ENCODE assay signal across 18 cellular contexts in genomic region chr18:48844271-48844670, GRCh38.
A peak's percentile ranks its signal among the peaks of the same experiment; 100 is the strongest.
DNase-seq lines count a peak whose midpoint lies in the region; ATAC-seq and TF ChIP-seq lines count a peak whose summit lies in the region.
"Had no signal": no experiment of that assay in that cellular context is flagged by ENCODE, and none has a peak within 500 bp of the region (broad histone marks: within the 10 kb centered on the region; RNA-seq: fewer than 3 reads in every experiment).

No MANE protein-coding gene starts in this region.

- H3K9ac ChIP-seq in BLaER1 (peak overlapping the region; percentile 52), DND-41 (ENCODE audit: low read depth, low read length) (no peak overlapping the region)
- H3K9ac ChIP-seq: KMS-11 had no signal

- peaks cover 18% of the 10 kb centered on the region for H3K36me3 Mint-ChIP-seq in glutamatergic neuron (ENCODE audit: unreplicated experiment)
- H3K36me3 Mint-ChIP-seq in natural killer cell: no peaks in the 10 kb centered on the region
- no peaks in the 10 kb centered on the region for H3K36me3 Mint-ChIP-seq in T-helper 2 cell treated with Interferon-gamma antibody and Interleukin-4, amounts not matched to agents 5 μg/mL and 100 μg/mL, for 36 hours (ENCODE audit: low read depth)
- peaks cover 0 to 4% of the 10 kb centered on the region in 2 donors for H3K36me3 Mint-ChIP-seq in CD4-positive, alpha-beta memory T cell
- H3K36me3 Mint-ChIP-seq in nephron progenitor cell (ENCODE audit: low read depth): peaks cover 16% of the 10 kb centered on the region
- H3K36me3 Mint-ChIP-seq in activated T-helper 17 cell treated with anti-CD3 and anti-CD28 coated beads, Interleukin-2, amount 50 U/mL, for 72 hours (ENCODE audit: low read depth): no peaks in the 10 kb centered on the region

- peaks cover 18% of the 10 kb centered on the region for H3K4me1 Mint-ChIP-seq in glutamatergic neuron (ENCODE audit: low read depth, unreplicated experiment)
- peaks cover 78 to 92% of the 10 kb centered on the region in 2 donors for H3K4me1 Mint-ChIP-seq in natural killer cell
- H3K4me1 Mint-ChIP-seq in T-helper 2 cell treated with Interferon-gamma antibody and Interleukin-4, amounts not matched to agents 5 μg/mL and 100 μg/mL, for 36 hours (ENCODE audit: low read depth): peaks cover 35% of the 10 kb centered on the region
- H3K4me1 Mint-ChIP-seq in CD4-positive, alpha-beta memory T cell: peaks cover 58 to 75% (median 64%) of the 10 kb centered on the region in 4 donors
- H3K4me1 Mint-ChIP-seq in nephron progenitor cell: peaks cover 88% of the 10 kb centered on the region
- peaks cover 45% of the 10 kb centered on the region for H3K4me1 Mint-ChIP-seq in activated T-helper 17 cell treated with anti-CD3 and anti-CD28 coated beads, Interleukin-2, amount 50 U/mL, for 72 hours

- CTCF ChIA-PET in CD4-positive, alpha-beta memory T cell (lab: Charles Lee; ENCODE audit: partially characterized antibody): interaction anchor here (1.7 to 4.3 kb wide), 4 partner anchors 11 to 70 kb away, joined by 4 to 24 read pairs (median 11); no protein-coding TSS in a partner anchor

- DNase-seq in DND-41: no peak
- DNase-seq in glutamatergic neuron: peak; percentile 3
- DNase-seq in natural killer cell: no peak
- no peak for DNase-seq in T-helper 2 cell treated with Interferon-gamma antibody and Interleukin-4, amounts not matched to agents 5 μg/mL and 100 μg/mL, for 36 hours (ENCODE audit: low spot score)
- DNase-seq in CD4-positive, alpha-beta memory T cell: no peak
- no peak for DNase-seq in nephron progenitor cell
- DNase-seq: AML-193, NCI-H1417, NCI-H1930, NCI-H2171, NCI-H446 treated with DMSO at 0.1 percent for 48 hours, NCI-H748 treated with DMSO at 0.1 percent for 48 hours, PC-9, SHP77 had no signal

- H3K27ac Mint-ChIP-seq in glutamatergic neuron (ENCODE audit: unreplicated experiment): no peak overlapping the region
- peak overlapping the region; percentile 94 to 100 for H3K27ac Mint-ChIP-seq in natural killer cell
- H3K27ac Mint-ChIP-seq in T-helper 2 cell treated with Interferon-gamma antibody and Interleukin-4, amounts not matched to agents 5 μg/mL and 100 μg/mL, for 36 hours: no peak overlapping the region
- H3K27ac Mint-ChIP-seq in CD4-positive, alpha-beta memory T cell: peak overlapping the region in 2 of 7 donors; percentile 2 to 97
- H3K27ac Mint-ChIP-seq in nephron progenitor cell: no peak overlapping the region
- H3K27ac Mint-ChIP-seq in activated T-helper 17 cell treated with anti-CD3 and anti-CD28 coated beads, Interleukin-2, amount 50 U/mL, for 72 hours: no peak overlapping the region

- peaks cover 12% of the 10 kb centered on the region for H3K9me3 Mint-ChIP-seq in glutamatergic neuron (ENCODE audit: unreplicated experiment)
- H3K9me3 Mint-ChIP-seq in natural killer cell: peaks cover 12% of the 10 kb centered on the region in 2 donors
- H3K9me3 Mint-ChIP-seq in T-helper 2 cell treated with Interferon-gamma antibody and Interleukin-4, amounts not matched to agents 5 μg/mL and 100 μg/mL, for 36 hours: no peaks in the 10 kb centered on the region
- peaks cover 0 to 5% (median 0%) of the 10 kb centered on the region in 8 donors for H3K9me3 Mint-ChIP-seq in CD4-positive, alpha-beta memory T cell
- no peaks in the 10 kb centered on the region for H3K9me3 Mint-ChIP-seq in nephron progenitor cell
- peaks cover 6% of the 10 kb centered on the region for H3K9me3 Mint-ChIP-seq in activated T-helper 17 cell treated with anti-CD3 and anti-CD28 coated beads, Interleukin-2, amount 50 U/mL, for 72 hours

- H3K79me2 ChIP-seq in DND-41 (ENCODE audit: insufficient read depth, low read length): no peaks in the 10 kb centered on the region

- H3K36me3 ChIP-seq in BLaER1: no peaks in the 10 kb centered on the region
- no peaks in the 10 kb centered on the region for H3K36me3 ChIP-seq in DND-41 (ENCODE audit: insufficient read depth, low read length)
- H3K36me3 ChIP-seq in CD4-positive, alpha-beta memory T cell (ENCODE audit: insufficient read depth, low read length): no peaks in the 10 kb centered on the region

- intact Hi-C loops in natural killer cell (cut with micrococcal nuclease): no loop called here
- intact Hi-C loops in CD4-positive, alpha-beta memory T cell (cut with micrococcal nuclease): loop anchor here (5.0 kb wide), 1 partner anchor 83 kb away; no protein-coding TSS in a partner anchor

- H3K4me3 ChIP-seq in BLaER1: peak overlapping the region; percentile 27
- no peak overlapping the region for H3K4me3 ChIP-seq in DND-41 (ENCODE audit: low read depth in 1 of 2, low read length in 2 of 2)
- H3K4me3 ChIP-seq in CD4-positive, alpha-beta memory T cell (ENCODE audit: low read length in 2 of 2): no peak overlapping the region
- H3K4me3 ChIP-seq: PC-9 had no signal

- peak overlapping the region; percentile 94 for H3K27ac ChIP-seq in BLaER1
- H3K27ac ChIP-seq in DND-41 (ENCODE audit: low read length): peak overlapping the region; percentile 49; the same call in 1 of the 2 replicates
- H3K27ac ChIP-seq in CD4-positive, alpha-beta memory T cell (ENCODE audit: low read depth, low read length): no peak overlapping the region
- H3K27ac ChIP-seq: KMS-11, PC-9 had no signal

- ATAC-seq in DND-41 (ENCODE audit: insufficient read depth, low read depth): no peak
- ATAC-seq in natural killer cell: no peak
- ATAC-seq in activated T-helper 17 cell treated with anti-CD3 and anti-CD28 coated beads, Interleukin-2, amount 50 U/mL, for 72 hours (replicated peaks): no peak
- ATAC-seq: HepG2 had no signal

- no peak overlapping the region for H2AFZ ChIP-seq in DND-41 (ENCODE audit: low read depth, low read length)
- H2AFZ ChIP-seq: PC-9 had no signal

- H3K9me3 ChIP-seq in BLaER1: no peaks in the 10 kb centered on the region
- H3K9me3 ChIP-seq in DND-41 (ENCODE audit: insufficient read depth, low read length, severe bottlenecking): no peaks in the 10 kb centered on the region
- H3K9me3 ChIP-seq in CD4-positive, alpha-beta memory T cell (ENCODE audit: control insufficient read depth in 1 of 2, low read length in 2 of 2): no peaks in the 10 kb centered on the region

- no peaks in the 10 kb centered on the region for H3K27me3 ChIP-seq in BLaER1
- no peaks in the 10 kb centered on the region for H3K27me3 ChIP-seq in DND-41 (ENCODE audit: insufficient read depth, low read length, poor library complexity)
- H3K27me3 ChIP-seq in CD4-positive, alpha-beta memory T cell (ENCODE audit: insufficient read depth, low read length): no peaks in the 10 kb centered on the region

- TF ChIP-seq CTCF in DND-41 (IDR thresholded peaks at IDR 0.05; ENCODE audit: borderline replicate concordance, extremely low read depth, low read length, poor library complexity, severe bottlenecking) (no peak), glutamatergic neuron (IDR thresholded peaks at IDR 0.05; ENCODE audit: partially characterized antibody, unreplicated experiment) (no peak), natural killer cell (IDR thresholded peaks at IDR 0.05) (no peak), nephron progenitor cell (IDR thresholded peaks at IDR 0.05) (no peak)

- H3K4me2 ChIP-seq in BLaER1 (peak overlapping the region; percentile 94), DND-41 (ENCODE audit: insufficient read depth, low read length) (no peak overlapping the region)
- H3K4me2 ChIP-seq: KMS-11, PC-9 had no signal

- peaks cover 81% of the 10 kb centered on the region for H3K4me1 ChIP-seq in BLaER1
- H3K4me1 ChIP-seq in DND-41 (ENCODE audit: insufficient read depth, low read length): peaks cover 32% of the 10 kb centered on the region
- H3K4me1 ChIP-seq in CD4-positive, alpha-beta memory T cell (ENCODE audit: insufficient read depth, low read length): peaks cover 66% of the 10 kb centered on the region

- H3K27me3 Mint-ChIP-seq in glutamatergic neuron (ENCODE audit: unreplicated experiment): peaks cover 8% of the 10 kb centered on the region
- H3K27me3 Mint-ChIP-seq in natural killer cell (ENCODE audit: low read depth in 2 of 2): no peaks in the 10 kb centered on the region
- peaks cover 7% of the 10 kb centered on the region for H3K27me3 Mint-ChIP-seq in T-helper 2 cell treated with Interferon-gamma antibody and Interleukin-4, amounts not matched to agents 5 μg/mL and 100 μg/mL, for 36 hours (ENCODE audit: low read depth)
- no peaks in the 10 kb centered on the region for H3K27me3 Mint-ChIP-seq in CD4-positive, alpha-beta memory T cell
- peaks cover 8% of the 10 kb centered on the region for H3K27me3 Mint-ChIP-seq in nephron progenitor cell (ENCODE audit: low read depth, poor library complexity)
- H3K27me3 Mint-ChIP-seq in activated T-helper 17 cell treated with anti-CD3 and anti-CD28 coated beads, Interleukin-2, amount 50 U/mL, for 72 hours: no peaks in the 10 kb centered on the region

- no peak overlapping the region for H3K4me3 Mint-ChIP-seq in glutamatergic neuron (ENCODE audit: unreplicated experiment)
- peak overlapping the region; percentile 35 for H3K4me3 Mint-ChIP-seq in natural killer cell
- H3K4me3 Mint-ChIP-seq in T-helper 2 cell treated with Interferon-gamma antibody and Interleukin-4, amounts not matched to agents 5 μg/mL and 100 μg/mL, for 36 hours: no peak overlapping the region
- H3K4me3 Mint-ChIP-seq in CD4-positive, alpha-beta memory T cell: peak overlapping the region in 1 of 8 donors; percentile 40
- H3K4me3 Mint-ChIP-seq in nephron progenitor cell: no peak overlapping the region
- H3K4me3 Mint-ChIP-seq in activated T-helper 17 cell treated with anti-CD3 and anti-CD28 coated beads, Interleukin-2, amount 50 U/mL, for 72 hours: no peak overlapping the region

- H4K20me1 ChIP-seq in BLaER1: no peaks in the 10 kb centered on the region
- no peaks in the 10 kb centered on the region for H4K20me1 ChIP-seq in DND-41 (ENCODE audit: insufficient read depth, low read length)

- POLR2A ChIA-PET in CD4-positive, alpha-beta memory T cell (lab: Charles Lee; ENCODE audit: partially characterized antibody): interaction anchor here (0.7 to 5.2 kb wide), 11 partner anchors 9 to 108 kb away, joined by 3 to 64 read pairs (median 4); no protein-coding TSS in a partner anchor

Comparison
In these comparisons a context has a peak if more than half of its experiments do, and no peak if none do; other contexts are left out.
1. H3K27ac Mint-ChIP-seq: peak in natural killer cell (2 of 2); none in glutamatergic neuron (single experiment), T-helper 2 cell treated with Interferon-gamma antibody and Interleukin-4, amounts not matched to agents 5 μg/mL and 100 μg/mL, for 36 hours (single experiment), nephron progenitor cell (single experiment) and activated T-helper 17 cell treated with anti-CD3 and anti-CD28 coated beads, Interleukin-2, amount 50 U/mL, for 72 hours (single experiment).